In the genomic region with DNA sequence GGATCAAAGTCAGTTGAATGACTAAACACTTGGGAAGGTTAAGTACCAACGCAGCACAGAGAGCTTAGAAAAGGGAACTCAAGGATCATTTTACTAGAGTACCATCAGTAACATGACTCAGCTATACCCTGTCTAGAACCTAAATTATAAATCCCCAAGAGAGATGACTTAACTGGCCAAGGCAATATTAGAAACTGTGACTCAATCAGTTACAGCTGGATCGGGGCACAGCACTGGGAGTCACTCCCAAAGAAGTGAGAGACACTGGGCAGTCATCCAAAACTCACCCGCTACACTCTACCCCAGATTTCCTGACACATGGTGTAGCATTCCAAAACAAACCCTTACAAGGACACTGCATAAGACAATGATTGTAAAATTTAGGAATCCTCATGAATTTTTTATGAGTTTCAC, we compare ENCODE assay signal across 9 cellular contexts. TPM values are rescaled to one million over a fixed set of nuclear protein-coding genes. Genes with fewer than 3 reads are reported as not detected.
DNase-seq lines count a peak whose midpoint lies in the region; ATAC-seq and TF ChIP-seq lines count a peak whose summit lies in the region.
"Had no signal": no experiment of that assay in that cellular context is flagged by ENCODE, and none has a peak within 500 bp of the region (broad histone marks: within the 10 kb centered on the region; RNA-seq: fewer than 3 reads in every experiment).

No MANE protein-coding gene starts in this region.

- H3K4me3 Mint-ChIP-seq in natural killer cell treated with Interleukin-12 subunit alpha and Interleukin-12 subunit beta and Interleukin-15 and Interleukin-18, amount 100 ng/mL, for 72 hours = no peak overlapping the region

- intact Hi-C loops in mucosa of descending colon (cut with DNase I, micrococcal nuclease) = no loop called here

- H3K27me3 Mint-ChIP-seq in natural killer cell treated with Interleukin-12 subunit alpha and Interleukin-12 subunit beta and Interleukin-15 and Interleukin-18, amount 100 ng/mL, for 72 hours = no peaks in the 10 kb centered on the region

- no peaks in the 10 kb centered on the region for H3K9me3 Mint-ChIP-seq in natural killer cell treated with Interleukin-12 subunit alpha and Interleukin-12 subunit beta and Interleukin-15 and Interleukin-18, amount 100 ng/mL, for 72 hours

- peak overlapping the region; percentile 59 for H3K27ac ChIP-seq in epithelial cell of prostate
- H3K27ac ChIP-seq: KMS-11 had no signal

- peak; percentile 91 for DNase-seq in DMS 273 treated with DMSO at 0.1 percent for 48 hours (lab: John Stamatoyannopoulos, UW)
- peak; percentile 59 to 74 for DNase-seq in SHP77 (lab: John Stamatoyannopoulos, UW)
- DNase-seq in epithelial cell of prostate (ENCODE audit: low read depth, low spot score) = peak; percentile 94
- peak in 1 of 3 donors; percentile 55 for DNase-seq in mucosa of descending colon
- no peak for DNase-seq in natural killer cell treated with Interleukin-12 subunit alpha and Interleukin-12 subunit beta and Interleukin-15 and Interleukin-18, amount 100 ng/mL, for 72 hours (ENCODE audit: low spot score)

- H3K4me1 Mint-ChIP-seq in natural killer cell treated with Interleukin-12 subunit alpha and Interleukin-12 subunit beta and Interleukin-15 and Interleukin-18, amount 100 ng/mL, for 72 hours (ENCODE audit: low read depth in 2 of 2) = peaks cover 36 to 43% of the 10 kb centered on the region in 2 donors

- no peak overlapping the region for H3K27ac Mint-ChIP-seq in natural killer cell treated with Interleukin-12 subunit alpha and Interleukin-12 subunit beta and Interleukin-15 and Interleukin-18, amount 100 ng/mL, for 72 hours

- H3K4me1 ChIP-seq in mucosa of descending colon (ENCODE audit: low read depth) = peaks cover 27% of the 10 kb centered on the region

- H3K36me3 Mint-ChIP-seq in natural killer cell treated with Interleukin-12 subunit alpha and Interleukin-12 subunit beta and Interleukin-15 and Interleukin-18, amount 100 ng/mL, for 72 hours = peaks cover 13% of the 10 kb centered on the region

- TF ChIP-seq CTCF in mucosa of descending colon (IDR thresholded peaks at IDR 0.05) = no peak

- peak; percentile 69 for ATAC-seq in HG03378 (IDR thresholded peaks at IDR 0.05; ENCODE audit: unreplicated experiment)
- ATAC-seq in mucosa of descending colon = peak; percentile 77
- no peak for ATAC-seq in HG02981 (IDR thresholded peaks at IDR 0.05; ENCODE audit: unreplicated experiment)
- ATAC-seq in HG02885 (IDR thresholded peaks at IDR 0.05; ENCODE audit: poor library complexity, unreplicated experiment) = no peak
- ATAC-seq in natural killer cell treated with Interleukin-12 subunit alpha and Interleukin-12 subunit beta and Interleukin-15 and Interleukin-18, amount 100 ng/mL, for 72 hours = no peak

- no peaks in the 10 kb centered on the region for H3K9me3 ChIP-seq in mucosa of descending colon

- H3K4me3 ChIP-seq in mucosa of descending colon = no peak overlapping the region

- no peaks in the 10 kb centered on the region for H3K36me3 ChIP-seq in mucosa of descending colon (ENCODE audit: low read depth)

RNA-seq across cellular contexts. Expression of gene IWS1, which starts 17.7 kb away (rescaled TPM):
- total RNA-seq in mucosa of descending colon = 10 to 100 TPM; 32.3 to 38.4 (median 33.2) TPM
- total RNA-seq in natural killer cell treated with Interleukin-12 subunit alpha and Interleukin-12 subunit beta and Interleukin-15 and Interleukin-18, amount 100 ng/mL, for 72 hours = 10 to 100 TPM; 45.3 to 49.5 TPM

RNA-seq across cellular contexts. Expression of gene MYO7B, which starts 26.9 kb away (rescaled TPM):
- total RNA-seq in mucosa of descending colon = 100 to 1,000 TPM; 118 to 305 (median 199) TPM
- total RNA-seq in natural killer cell treated with Interleukin-12 subunit alpha and Interleukin-12 subunit beta and Interleukin-15 and Interleukin-18, amount 100 ng/mL, for 72 hours = not detected

Comparison
In these comparisons a context has a peak if more than half of its experiments do, and no peak if none do; other contexts are left out.
1. ATAC-seq: peak in HG03378 (single experiment) and mucosa of descending colon (single experiment); none in HG02981 (single experiment), HG02885 (single experiment) and natural killer cell treated with Interleukin-12 subunit alpha and Interleukin-12 subunit beta and Interleukin-15 and Interleukin-18, amount 100 ng/mL, for 72 hours (0 of 2).
2. RNA of gene MYO7B, which starts 26.9 kb away (total RNA-seq): 118 to 305 TPM in mucosa of descending colon; not detected in natural killer cell treated with Interleukin-12 subunit alpha and Interleukin-12 subunit beta and Interleukin-15 and Interleukin-18, amount 100 ng/mL, for 72 hours; every median in the first group is over 100 times any median in the second.